Comparison of ENCODE assay signal across 22 cellular contexts in the genomic region with DNA sequence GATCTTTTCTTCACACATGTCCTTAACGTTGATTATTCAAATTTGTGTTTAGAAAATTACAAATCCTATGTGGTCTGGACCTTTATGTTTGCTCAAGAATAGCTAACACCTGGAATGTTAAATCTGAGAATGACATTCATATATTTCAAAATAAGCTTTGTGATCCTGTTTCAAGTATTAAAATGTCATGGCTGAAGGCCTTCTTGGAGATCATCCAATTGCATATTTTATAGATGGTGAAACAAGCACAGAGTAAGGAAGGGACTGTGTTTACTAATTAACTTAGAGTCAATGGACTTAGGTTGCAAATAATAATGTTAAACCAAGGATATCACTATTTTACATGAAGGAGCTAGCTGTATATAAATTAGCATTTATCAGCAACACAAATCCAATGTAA.
DNase-seq lines count a peak whose midpoint lies in the region; TF ChIP-seq lines count a peak whose summit lies in the region.
"Had no signal": no experiment of that assay in that cellular context is flagged by ENCODE, and none has a peak within 500 bp of the region (broad histone marks: within the 10 kb centered on the region; RNA-seq: fewer than 3 reads in every experiment).

No MANE protein-coding gene starts in this region.

- no peak for TF ChIP-seq CTCF in LNCaP clone FGC (IDR thresholded peaks at IDR 0.05; ENCODE audit: control insufficient read depth, extremely low read depth, insufficient read depth)
- no peak for TF ChIP-seq CTCF in VCaP (conservative IDR thresholded peaks at IDR 0.05)
- no peak for TF ChIP-seq CTCF in hepatocyte (IDR thresholded peaks at IDR 0.05; ENCODE audit: poor library complexity)

- H3K27ac ChIP-seq in VCaP = peak overlapping the region; percentile 29
- no peak overlapping the region for H3K27ac ChIP-seq in hepatocyte
- H3K27ac ChIP-seq: C4-2B, PC-9, SK-N-MC had no signal

- no peaks in the 10 kb centered on the region for H4K20me1 ChIP-seq in hepatocyte (ENCODE audit: insufficient read depth, poor library complexity, severe bottlenecking)

- no peak overlapping the region for H2AFZ ChIP-seq in hepatocyte
- H2AFZ ChIP-seq: PC-9 had no signal

- no peak overlapping the region for H3K4me2 ChIP-seq in hepatocyte
- H3K4me2 ChIP-seq: PC-9 had no signal

- no peak overlapping the region for H3K4me3 ChIP-seq in LNCaP clone FGC (ENCODE audit: low read depth, low read length)
- no peak overlapping the region for H3K4me3 ChIP-seq in hepatocyte
- H3K4me3 ChIP-seq: K562, PC-9, SK-N-MC had no signal

- no peaks in the 10 kb centered on the region for H3K36me3 ChIP-seq in hepatocyte (replicated peaks; ENCODE audit: insufficient read depth, low read depth)

- H3K79me2 ChIP-seq in hepatocyte = no peaks in the 10 kb centered on the region

- no peaks in the 10 kb centered on the region for H3K27me3 ChIP-seq in hepatocyte

- no peaks in the 10 kb centered on the region for H3K9me3 ChIP-seq in hepatocyte (ENCODE audit: low read depth)

- WGBS in hepatocyte (ENCODE audit: low lambda C conversion rate, missing lambda C conversion rate) = 94% methylated on average over 1 of the region's 1 CpG

- no peaks in the 10 kb centered on the region for H3K4me1 ChIP-seq in hepatocyte (ENCODE audit: insufficient read depth)

- no peaks in the 10 kb centered on the region for H3K9me2 ChIP-seq in hepatocyte (replicated peaks; ENCODE audit: insufficient read depth)

- DNase-seq in NCI-H2029 treated with DMSO at 0.1 percent for 48 hours (lab: John Stamatoyannopoulos, UW) (peak; percentile 3), NCI-H2029 (lab: John Stamatoyannopoulos, UW) (no peak), LNCaP clone FGC (ENCODE audit: low read depth) (peak; percentile 13), renal cortical epithelial cell (ENCODE audit: low read depth) (peak; percentile 86), hepatocyte (ENCODE audit: low spot score) (no peak), SW480 (ENCODE audit: low spot score) (no peak)
- DNase-seq: CD8-positive, alpha-beta memory T cell; MM.1S; NCI-H1048; NCI-H1436 treated with DMSO at 0.1 percent for 48 hours; NCI-H2081 treated with DMSO at 0.1 percent for 48 hours; NCI-H226; NCI-H524 treated with DMSO at 0.1 percent for 48 hours; PC-9; RPMI8226; SHP77 treated with DMSO at 0.1 percent for 48 hours; SW 1271; T-helper 2 cell had no signal

Comparison
In these comparisons a context has a peak if more than half of its experiments do, and no peak if none do; other contexts are left out.
1. DNase-seq: peak in NCI-H2029 treated with DMSO at 0.1 percent for 48 hours (single experiment), LNCaP clone FGC (single experiment) and renal cortical epithelial cell (single experiment); none in NCI-H2029 (single experiment), hepatocyte (single experiment) and SW480 (single experiment).